In the genomic region with DNA sequence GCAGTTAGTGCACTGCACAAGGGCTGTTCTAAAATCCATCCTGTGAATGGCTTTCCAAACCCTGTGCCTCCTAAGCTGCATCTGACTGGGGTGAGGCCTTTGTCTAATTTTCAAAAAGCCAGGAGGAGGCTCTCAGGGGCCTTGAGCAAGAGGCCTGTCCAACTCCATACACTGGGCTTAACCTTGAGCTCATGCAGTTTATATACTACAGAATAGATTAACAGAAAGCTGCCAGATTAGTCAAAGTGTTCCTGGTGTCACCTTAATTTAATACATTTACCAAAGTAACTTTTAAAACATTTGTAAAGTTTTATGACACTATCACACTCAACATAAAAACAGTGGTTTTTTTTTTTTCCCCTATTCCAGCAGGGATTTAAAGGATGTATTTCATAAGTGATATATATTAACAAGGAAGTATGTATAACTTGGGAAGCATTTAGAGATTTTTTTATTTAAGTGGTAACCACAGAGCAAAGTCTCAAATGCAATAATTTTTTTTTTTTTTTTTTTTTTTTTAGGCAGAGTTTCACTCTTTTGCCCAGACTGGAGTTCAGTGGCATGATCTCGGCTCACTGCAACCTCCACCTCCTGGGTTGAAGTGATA, we compare ENCODE assay signal across 22 cellular contexts. TPM values are rescaled to one million over a fixed set of nuclear protein-coding genes. Genes with fewer than 3 reads are reported as not detected.
DNase-seq lines count a peak whose midpoint lies in the region; ATAC-seq, FAIRE-seq and TF ChIP-seq lines count a peak whose summit lies in the region.
"Had no signal": no experiment of that assay in that cellular context is flagged by ENCODE, and none has a peak within 500 bp of the region (broad histone marks: within the 10 kb centered on the region; RNA-seq: fewer than 3 reads in every experiment).

No MANE protein-coding gene starts in this region.

- H3K27ac ChIP-seq in psoas muscle, result no peak overlapping the region
- H3K27ac ChIP-seq: 22Rv1, BLaER1, C4-2B, GM23248 had no signal

- no peak overlapping the region for H3K4me3 ChIP-seq in mucosa of descending colon
- no peak overlapping the region for H3K4me3 ChIP-seq in psoas muscle
- H3K4me3 ChIP-seq: BLaER1, GM23248 had no signal

- DNase-seq in NCI-H82 (lab: John Stamatoyannopoulos, UW) (peak; percentile 5), NCI-H82 treated with DMSO at 0.1 percent for 48 hours (lab: John Stamatoyannopoulos, UW; ENCODE audit: unreplicated experiment) (no peak), mucosa of descending colon (no peak), NCI-H1417 treated with DMSO at 0.1 percent for 48 hours (lab: John Stamatoyannopoulos, UW) (no peak), psoas muscle (no peak)
- DNase-seq: Caco-2; CD4-positive, CD25-positive, alpha-beta regulatory T cell; CD8-positive, alpha-beta T cell; DMS153; DND-41; GM23248; H7; HCEC 1CT; HFFc6 had no signal

- 100% methylated on average over 1 of the region's 1 CpG for WGBS in psoas muscle, 3 donors

- H3K27me3 ChIP-seq in psoas muscle (ENCODE audit: insufficient read depth in 3 of 3, low read length in 2 of 3), result no peaks in the 10 kb centered on the region
- H3K27me3 ChIP-seq: BLaER1 had no signal

- TF ChIP-seq CTCF in mucosa of descending colon (IDR thresholded peaks at IDR 0.05), result no peak
- TF ChIP-seq CTCF in psoas muscle (IDR thresholded peaks at IDR 0.05), result no peak

- peak; percentile 60 for ATAC-seq in mucosa of descending colon
- no peak for ATAC-seq in psoas muscle
- ATAC-seq: CD8-positive, alpha-beta T cell had no signal

- H3K36me3 ChIP-seq in mucosa of descending colon (ENCODE audit: low read depth) (no peaks in the 10 kb centered on the region), psoas muscle (ENCODE audit: insufficient read depth in 1 of 2, low read depth in 1 of 2) (peaks cover 3 to 92% of the 10 kb centered on the region in 2 donors)

- peak; percentile 28 for FAIRE-seq in colon (lab: Jason Lieb, UNC)
- FAIRE-seq: A204.1, G401.6, GM19239, H1 had no signal

- intact Hi-C loops in mucosa of descending colon (cut with DNase I, micrococcal nuclease), result no loop called here
- intact Hi-C loops in psoas muscle (cut with DNase I), result loop anchor here in 1 of 2 donors (10.0 kb wide), 1 partner anchor 620 kb away; no protein-coding TSS in a partner anchor

- H3K9me3 ChIP-seq in mucosa of descending colon (no peaks in the 10 kb centered on the region), psoas muscle (no peaks in the 10 kb centered on the region)
- H3K9me3 ChIP-seq: BLaER1, Caco-2 had no signal

- peaks cover 7% of the 10 kb centered on the region for H3K4me1 ChIP-seq in mucosa of descending colon (ENCODE audit: low read depth)
- H3K4me1 ChIP-seq in psoas muscle, result no peaks in the 10 kb centered on the region
- H3K4me1 ChIP-seq: BLaER1, Caco-2 had no signal

RNA-seq across cellular contexts. Expression of gene CTH, which starts 23.3 kb away (rescaled TPM):
- total RNA-seq in mucosa of descending colon, result 10 to 100 TPM in 1 of 3 donors, 1 to 10 TPM in 2; 5.4 to 13.8 (median 7.2) TPM
- total RNA-seq in psoas muscle, result 1 to 10 TPM in 2 of 4 donors, under 1 TPM in 2; 0.79 to 2.9 (median 1.5) TPM
- 1 to 10 TPM in 2 of 3 donors, under 1 TPM in 1; 0.55 to 2.0 (median 1.5) TPM for polyA plus RNA-seq in psoas muscle
